ENCODE assay signal across 20 cellular contexts in the genomic region with DNA sequence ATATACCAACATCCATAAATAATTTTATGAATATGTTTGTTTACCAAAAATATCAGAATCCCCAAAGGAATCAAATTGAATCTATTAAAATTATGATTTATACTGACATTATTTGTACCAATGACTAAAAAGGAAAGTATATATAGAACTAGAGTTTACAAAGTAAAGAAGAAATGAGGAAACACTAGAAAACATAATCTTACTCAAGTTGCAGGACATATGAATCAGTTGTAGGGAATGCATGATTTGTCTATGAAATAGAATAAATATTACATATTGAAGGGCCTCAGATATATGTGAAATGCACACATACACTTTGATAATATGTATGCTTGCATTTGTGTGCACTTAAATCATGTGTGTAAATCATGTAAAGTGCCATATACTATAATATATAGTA.
"Had no signal": no experiment of that assay in that cellular context is flagged by ENCODE, and none has a peak within 500 bp of the region (broad histone marks: within the 10 kb centered on the region; RNA-seq: fewer than 3 reads in every experiment).

No MANE protein-coding gene starts in this region.

- DNase-seq: Karpas-422, KG1, MG63, NCI-H1092, NCI-H1105 treated with DMSO at 0.1 percent for 48 hours, NCI-H1417 treated with DMSO at 0.1 percent for 48 hours, NCI-H146, NCI-H1694 treated with DMSO at 0.1 percent for 48 hours, NCI-H1930, NCI-H2081, NCI-H2107, NCI-H2227 treated with DMSO at 0.1 percent for 48 hours, NCI-H524, NCI-H69, NCI-H774, Right ventricle myocardium superior, SIG-M5 had no signal

- H3K4me1 ChIP-seq: SJSA1 had no signal

- ATAC-seq: Panc1 had no signal

- H3K4me3 ChIP-seq: MG63, SJSA1, SK-N-MC had no signal

- H3K9me3 ChIP-seq: MG63, SJSA1 had no signal

- H3K27me3 ChIP-seq: MG63, SJSA1 had no signal

- H3K27ac ChIP-seq: SJSA1, SK-N-MC had no signal

- H3K36me3 ChIP-seq: MG63, SJSA1 had no signal
